Comparison of ENCODE assay signal across 22 cellular contexts in the genomic region with DNA sequence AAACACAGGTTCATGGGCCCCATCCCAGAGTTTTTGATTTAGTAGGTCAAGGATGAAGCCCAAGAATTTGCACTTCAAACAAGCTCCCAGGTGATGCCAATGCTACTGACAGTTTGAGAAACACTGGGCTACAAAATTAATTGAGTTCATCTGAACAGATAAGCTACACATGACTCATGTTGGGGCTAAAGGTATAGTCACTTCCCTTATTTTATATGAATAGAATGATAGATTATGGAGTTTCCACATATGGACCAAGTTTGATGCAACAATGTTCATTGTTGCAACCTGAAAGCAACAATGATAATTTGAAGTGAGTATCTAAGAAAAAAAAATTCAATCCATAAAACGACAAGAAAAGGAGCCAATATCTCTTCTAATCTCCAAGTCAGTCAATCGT. TPM values are rescaled to one million over a fixed set of nuclear protein-coding genes. Genes with fewer than 3 reads are reported as not detected.
A peak's percentile ranks its signal among the peaks of the same experiment; 100 is the strongest.
DNase-seq lines count a peak whose midpoint lies in the region; ATAC-seq, FAIRE-seq and TF ChIP-seq lines count a peak whose summit lies in the region.
"Had no signal": no experiment of that assay in that cellular context is flagged by ENCODE, and none has a peak within 500 bp of the region (broad histone marks: within the 10 kb centered on the region; RNA-seq: fewer than 3 reads in every experiment).

No MANE protein-coding gene starts in this region.

- no peak overlapping the region for H3K4me3 Mint-ChIP-seq in progenitor cell of endocrine pancreas (ENCODE audit: low read depth)
- H3K4me3 Mint-ChIP-seq: CD4-positive, CD25-positive, alpha-beta regulatory T cell; CD8-positive, alpha-beta memory T cell; GM23338; HFFc6 had no signal

- no peaks in the 10 kb centered on the region for H3K9me3 Mint-ChIP-seq in progenitor cell of endocrine pancreas (ENCODE audit: low read depth)
- H3K9me3 Mint-ChIP-seq: GM23338 had no signal

- TF ChIP-seq CTCF in RWPE2 (IDR thresholded peaks at IDR 0.05; ENCODE audit: poor library complexity, severe bottlenecking) (no peak), bronchial epithelial cell (IDR thresholded peaks at IDR 0.05; ENCODE audit: insufficient read depth, low read length, severe bottlenecking) (no peak), progenitor cell of endocrine pancreas (IDR thresholded peaks at IDR 0.05; ENCODE audit: unreplicated experiment) (no peak)

- no peaks in the 10 kb centered on the region for H3K36me3 ChIP-seq in RWPE2 (ENCODE audit: low read depth)
- H3K36me3 ChIP-seq in bronchial epithelial cell (ENCODE audit: control insufficient read depth, insufficient read depth, low read length): no peaks in the 10 kb centered on the region
- H3K36me3 ChIP-seq: BE2C had no signal

- no peaks in the 10 kb centered on the region for H3K27me3 ChIP-seq in RWPE2 (ENCODE audit: insufficient read depth, poor library complexity, severe bottlenecking)
- no peaks in the 10 kb centered on the region for H3K27me3 ChIP-seq in bronchial epithelial cell (ENCODE audit: control insufficient read depth, insufficient read depth, low read length)
- H3K27me3 ChIP-seq: BE2C had no signal

- H3K4me1 ChIP-seq in RWPE2 (ENCODE audit: insufficient read depth, poor library complexity, severe bottlenecking): peaks cover 7% of the 10 kb centered on the region
- H3K4me1 ChIP-seq: BE2C had no signal

- H3K27ac Mint-ChIP-seq in progenitor cell of endocrine pancreas: peak overlapping the region; percentile 5
- H3K27ac Mint-ChIP-seq: CD4-positive, CD25-positive, alpha-beta regulatory T cell; CD8-positive, alpha-beta memory T cell; GM23338; HFFc6 had no signal

- ATAC-seq in RWPE2 (ENCODE audit: low read depth) (peak; percentile 51; the same call in 1 of the 3 replicates), HG02759 (IDR thresholded peaks at IDR 0.05; ENCODE audit: unreplicated experiment) (no peak)
- ATAC-seq: GM12878, GM23338, HCT116 had no signal

- H3K27ac ChIP-seq in RWPE2 (ENCODE audit: poor library complexity, severe bottlenecking): no peak overlapping the region

- DNase-seq in RWPE2 (ENCODE audit: low spot score) (no peak), bronchial epithelial cell (ENCODE audit: low read depth) (peak; percentile 49), progenitor cell of endocrine pancreas (ENCODE audit: low spot score, unreplicated experiment) (no peak), UCSD-AML1 (lab: John Stamatoyannopoulos, UW; ENCODE audit: unreplicated experiment) (no peak)
- no peak for DNase-seq in stimulated activated CD4-positive, alpha-beta T cell treated with anti-CD3 and anti-CD28 coated beads, Interleukin-2, amount 100 ng/mL, for 48 hours
- DNase-seq: ACHN; BE2C; C1 segment of cervical spinal cord; CD4-positive, CD25-positive, alpha-beta regulatory T cell; CD8-positive, alpha-beta memory T cell; COR-L47; DMS 273 treated with DMSO at 0.1 percent for 48 hours; DMS53; DND-41; EL; HFFc6 had no signal

- H3K4me3 ChIP-seq in RWPE2 (ENCODE audit: severe bottlenecking): no peak overlapping the region
- H3K4me3 ChIP-seq in bronchial epithelial cell (ENCODE audit: low read depth, low read length): no peak overlapping the region
- H3K4me3 ChIP-seq: GM12878, GM23338 had no signal

- H3K27me3 Mint-ChIP-seq in progenitor cell of endocrine pancreas: peaks cover 8% of the 10 kb centered on the region
- H3K27me3 Mint-ChIP-seq: CD4-positive, CD25-positive, alpha-beta regulatory T cell; CD8-positive, alpha-beta memory T cell had no signal

- no peak for FAIRE-seq in bronchial epithelial cell (lab: Jason Lieb, UNC)
- FAIRE-seq: A204.1, GM12878, H54 had no signal

- H3K36me3 Mint-ChIP-seq in progenitor cell of endocrine pancreas (ENCODE audit: insufficient read depth): peaks cover 3% of the 10 kb centered on the region
- H3K36me3 Mint-ChIP-seq: CD4-positive, CD25-positive, alpha-beta regulatory T cell; CD8-positive, alpha-beta memory T cell had no signal

- H3K9me3 ChIP-seq in RWPE2 (ENCODE audit: severe bottlenecking): no peaks in the 10 kb centered on the region
- H3K9me3 ChIP-seq: BE2C had no signal

- peaks cover 4% of the 10 kb centered on the region for H3K4me1 Mint-ChIP-seq in progenitor cell of endocrine pancreas (ENCODE audit: low read depth)
- H3K4me1 Mint-ChIP-seq: CD4-positive, CD25-positive, alpha-beta regulatory T cell; CD8-positive, alpha-beta memory T cell had no signal

RNA-seq across cellular contexts. Expression of a gene that starts 54.9 kb away (rescaled TPM):
- total RNA-seq in bronchial epithelial cell: 0.53 and 2.7 TPM in 2 replicates
- total RNA-seq in progenitor cell of endocrine pancreas: 32.6 and 34.9 TPM in 2 replicates
- total RNA-seq: CD8-positive, alpha-beta memory T cell had no signal
